Comparison of ENCODE assay signal across 8 cellular contexts in the genomic region with DNA sequence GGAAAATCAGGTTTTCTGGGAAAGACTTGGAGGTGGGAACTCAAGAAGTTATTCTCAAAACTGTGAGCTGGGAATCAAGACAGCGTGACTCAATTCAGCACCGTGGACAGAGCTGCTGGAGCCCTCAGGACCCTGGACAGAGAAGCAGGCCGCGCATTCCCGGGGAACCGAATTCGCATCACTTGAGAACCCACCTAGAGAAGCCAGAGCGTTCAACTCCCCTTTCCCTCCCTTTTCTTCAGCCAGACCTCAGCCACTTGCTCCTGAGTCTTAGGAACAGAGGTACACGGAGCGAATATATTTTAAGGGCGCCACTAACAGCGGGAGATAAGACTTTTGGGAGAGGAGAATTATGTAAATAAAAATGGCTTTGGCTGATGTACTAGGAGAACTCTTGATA. TPM values are rescaled to one million over a fixed set of nuclear protein-coding genes. Genes with fewer than 3 reads are reported as not detected.
DNase-seq lines count a peak whose midpoint lies in the region; ATAC-seq, FAIRE-seq and TF ChIP-seq lines count a peak whose summit lies in the region.

No MANE protein-coding gene starts in this region.

- 7% methylated on average over 12 of the region's 12 CpGs for WGBS in A549 (ENCODE audit: missing lambda C conversion rate)

- H3K4me2 ChIP-seq in A549, result peak overlapping the region; percentile 45; the same call in 2 of the 3 replicates

- H3K9ac ChIP-seq in HUES48 (ENCODE audit: low read depth, low read length), result no peak overlapping the region

- POLR2A ChIA-PET in A549 (lab: Yijun Ruan, JAX), result no interaction called here

- TF ChIP-seq POLR2A in A549 (IDR thresholded peaks at IDR 0.05; ENCODE audit: low read length), result no peak

- H3K4me3 ChIP-seq in A549 (no peak overlapping the region), HUES48 (ENCODE audit: low read depth, low read length) (peak overlapping the region; percentile 58), coronary artery (no peak overlapping the region)

- H3K9me3 ChIP-seq in A549 (no peaks in the 10 kb centered on the region), HUES48 (ENCODE audit: control insufficient read depth, insufficient read depth, low read length) (no peaks in the 10 kb centered on the region)

- no peak for TF ChIP-seq CTCF in A549 (IDR thresholded peaks at IDR 0.05)
- TF ChIP-seq CTCF in coronary artery (IDR thresholded peaks at IDR 0.05), result no peak

- FAIRE-seq in A549 (lab: Jason Lieb, UNC), result no peak

- no peaks in the 10 kb centered on the region for H3K27me3 ChIP-seq in HUES48 (ENCODE audit: control insufficient read depth, insufficient read depth, low read length)

- TF ChIP-seq RAD21 in A549 (conservative IDR thresholded peaks at IDR 0.05 in 1 of 2, IDR thresholded peaks at IDR 0.05 in 1 of 2), result no peak

- ATAC-seq in A549 (peak; percentile 53 to 64; a peak in 4 of 6 replicates), HG02610 (IDR thresholded peaks at IDR 0.05; ENCODE audit: unreplicated experiment) (no peak)

- peaks cover 22% of the 10 kb centered on the region for H3K36me3 ChIP-seq in HUES48 (ENCODE audit: control insufficient read depth, insufficient read depth, low read length)

- H3K27ac ChIP-seq in A549 (no peak overlapping the region), HUES48 (ENCODE audit: low read depth, low read length) (no peak overlapping the region), caudate nucleus (ENCODE audit: low read depth, low read length) (no peak overlapping the region), coronary artery (no peak overlapping the region)

- TF ChIP-seq EP300 in A549 (IDR thresholded peaks at IDR 0.05), result no peak

- DNase-seq in A549 (ENCODE audit: low read depth in 1 of 2, low spot score in 1 of 2) (peak; percentile 44 to 64), caudate nucleus (lab: John Stamatoyannopoulos, UW) (peak in 52 of 61 donors; percentile 1 to 63 (median 26)), kidney tubule cell (ENCODE audit: low spot score) (peak; percentile 64), coronary artery (ENCODE audit: low spot score) (no peak)
- peak; percentile 59 for DNase-seq in activated CD4-positive, CD25-positive, alpha-beta regulatory T cell treated with anti-CD3 and anti-CD28 coated beads, Interleukin-2, amount 50 U/mL, for 72 hours
- DNase-seq in stimulated activated CD4-positive, alpha-beta T cell treated with anti-CD3 and anti-CD28 coated beads, Interleukin-2, amount 100 ng/mL, for 4 hours (ENCODE audit: low read depth), result peak; percentile 62

- CTCF ChIA-PET in A549 (lab: Yijun Ruan, JAX), result interaction anchor here (1.1 to 5.9 kb wide), 2 partner anchors 8 to 136 kb away, joined by 4 to 47 read pairs; no protein-coding TSS in a partner anchor

- H3K4me1 ChIP-seq in A549, result peaks cover 34% of the 10 kb centered on the region
- peaks cover 26% of the 10 kb centered on the region for H3K4me1 ChIP-seq in HUES48 (ENCODE audit: control insufficient read depth, insufficient read depth, low read length)

TF ChIP-seq in A549, 52 proteins besides CTCF, POLR2A, EP300 and RAD21 (continues in another document):
- TF ChIP-seq CBX2 (IDR thresholded peaks at IDR 0.05; ENCODE audit: borderline replicate concordance, low read depth) (no peak), NR3C1 (IDR thresholded peaks at IDR 0.05) (no peak), HOXB5 (CRISPR knock-in tag; IDR thresholded peaks at IDR 0.05) (peak; percentile 95), EHF (CRISPR knock-in tag; IDR thresholded peaks at IDR 0.05) (peak; percentile 87), ZC3H11A (IDR thresholded peaks at IDR 0.05) (no peak), KDM5A (IDR thresholded peaks at IDR 0.05) (no peak), CHD2 (IDR thresholded peaks at IDR 0.05; ENCODE audit: low read length, partially characterized antibody) (no peak), FOSB (CRISPR knock-in tag; IDR thresholded peaks at IDR 0.05) (no peak), HOXB13 (CRISPR knock-in tag; IDR thresholded peaks at IDR 0.05; ENCODE audit: low read depth) (peak; percentile 94), TFCP2L1 (CRISPR knock-in tag; IDR thresholded peaks at IDR 0.05) (0 out of 2 replicates have a peak, but pooled peaks have one; percentile 27), RNF2 (IDR thresholded peaks at IDR 0.05; ENCODE audit: borderline replicate concordance, low read depth) (no peak), EHMT2 (IDR thresholded peaks at IDR 0.05; ENCODE audit: low read depth) (peak; percentile 98), FOXS1 (CRISPR knock-in tag; IDR thresholded peaks at IDR 0.05) (peak; percentile 94), SMC3 (IDR thresholded peaks at IDR 0.05) (no peak), PHF8 (IDR thresholded peaks at IDR 0.05; ENCODE audit: borderline replicate concordance, low read depth) (no peak), ZNF302 (CRISPR knock-in tag; IDR thresholded peaks at IDR 0.05) (peak; percentile 38; the same call in 1 of the 2 replicates), FOSL2 (IDR thresholded peaks at IDR 0.05) (no peak), FOSL2 (CRISPR knock-in tag; IDR thresholded peaks at IDR 0.05) (peak; percentile 57), MAZ (IDR thresholded peaks at IDR 0.05; ENCODE audit: borderline replicate concordance, low read depth, low read length) (no peak), RCOR1 (IDR thresholded peaks at IDR 0.05; ENCODE audit: low read depth, low read length) (no peak)
- TF ChIP-seq, protein P1, sequence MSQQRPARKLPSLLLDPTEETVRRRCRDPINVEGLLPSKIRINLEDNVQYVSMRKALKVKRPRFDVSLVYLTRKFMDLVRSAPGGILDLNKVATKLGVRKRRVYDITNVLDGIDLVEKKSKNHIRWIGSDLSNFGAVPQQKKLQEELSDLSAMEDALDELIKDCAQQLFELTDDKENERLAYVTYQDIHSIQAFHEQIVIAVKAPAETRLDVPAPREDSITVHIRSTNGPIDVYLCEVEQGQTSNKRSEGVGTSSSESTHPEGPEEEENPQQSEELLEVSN (IDR thresholded peaks at IDR 0.05; ENCODE audit: borderline replicate concordance, low read depth), result no peak
- TF ChIP-seq, protein P2, sequence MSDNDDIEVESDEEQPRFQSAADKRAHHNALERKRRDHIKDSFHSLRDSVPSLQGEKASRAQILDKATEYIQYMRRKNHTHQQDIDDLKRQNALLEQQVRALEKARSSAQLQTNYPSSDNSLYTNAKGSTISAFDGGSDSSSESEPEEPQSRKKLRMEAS (IDR thresholded peaks at IDR 0.05), result peak; percentile 82
- TF ChIP-seq, protein P3, sequence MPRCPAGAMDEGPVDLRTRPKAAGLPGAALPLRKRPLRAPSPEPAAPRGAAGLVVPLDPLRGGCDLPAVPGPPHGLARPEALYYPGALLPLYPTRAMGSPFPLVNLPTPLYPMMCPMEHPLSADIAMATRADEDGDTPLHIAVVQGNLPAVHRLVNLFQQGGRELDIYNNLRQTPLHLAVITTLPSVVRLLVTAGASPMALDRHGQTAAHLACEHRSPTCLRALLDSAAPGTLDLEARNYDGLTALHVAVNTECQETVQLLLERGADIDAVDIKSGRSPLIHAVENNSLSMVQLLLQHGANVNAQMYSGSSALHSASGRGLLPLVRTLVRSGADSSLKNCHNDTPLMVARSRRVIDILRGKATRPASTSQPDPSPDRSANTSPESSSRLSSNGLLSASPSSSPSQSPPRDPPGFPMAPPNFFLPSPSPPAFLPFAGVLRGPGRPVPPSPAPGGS (IDR thresholded peaks at IDR 0.05), result no peak
- TF ChIP-seq, protein P4, sequence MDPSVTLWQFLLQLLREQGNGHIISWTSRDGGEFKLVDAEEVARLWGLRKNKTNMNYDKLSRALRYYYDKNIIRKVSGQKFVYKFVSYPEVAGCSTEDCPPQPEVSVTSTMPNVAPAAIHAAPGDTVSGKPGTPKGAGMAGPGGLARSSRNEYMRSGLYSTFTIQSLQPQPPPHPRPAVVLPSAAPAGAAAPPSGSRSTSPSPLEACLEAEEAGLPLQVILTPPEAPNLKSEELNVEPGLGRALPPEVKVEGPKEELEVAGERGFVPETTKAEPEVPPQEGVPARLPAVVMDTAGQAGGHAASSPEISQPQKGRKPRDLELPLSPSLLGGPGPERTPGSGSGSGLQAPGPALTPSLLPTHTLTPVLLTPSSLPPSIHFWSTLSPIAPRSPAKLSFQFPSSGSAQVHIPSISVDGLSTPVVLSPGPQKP (IDR thresholded peaks at IDR 0.05; ENCODE audit: low read depth, low read length), result no peak
- TF ChIP-seq, protein P5, sequence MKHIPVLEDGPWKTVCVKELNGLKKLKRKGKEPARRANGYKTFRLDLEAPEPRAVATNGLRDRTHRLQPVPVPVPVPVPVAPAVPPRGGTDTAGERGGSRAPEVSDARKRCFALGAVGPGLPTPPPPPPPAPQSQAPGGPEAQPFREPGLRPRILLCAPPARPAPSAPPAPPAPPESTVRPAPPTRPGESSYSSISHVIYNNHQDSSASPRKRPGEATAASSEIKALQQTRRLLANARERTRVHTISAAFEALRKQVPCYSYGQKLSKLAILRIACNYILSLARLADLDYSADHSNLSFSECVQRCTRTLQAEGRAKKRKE (CRISPR knock-in tag; IDR thresholded peaks at IDR 0.05; ENCODE audit: low read depth), result peak; percentile 96

RNA-seq across cellular contexts. Expression of a gene that starts 2.0 kb away (rescaled TPM):
- polyA plus RNA-seq in A549 (2011; rRNA removed) (0.03 and 0.04 TPM in 2 replicates), A549 (2017; fragmentation: RNase III; extraction: RNeasy Plus Mini Kit Qiagen cat#74134 plus additional on column Dnase treatment) (0.03 TPM in 1 of 3 replicates, not detected in the others)
- polyA plus RNA-seq in A549 (2012; cell fraction: cytosol; rRNA removed), result not detected in 2 replicates
- polyA plus RNA-seq in A549 (2012; cell fraction: nucleus; rRNA removed), result 0.01 and 0.02 TPM in 2 replicates
- not detected in 2 replicates for polyA minus RNA-seq in A549 (2011; rRNA and poly(A)+ RNA removed)

RNA-seq across cellular contexts. Expression of a gene that starts 23.5 kb away (rescaled TPM):
- 20.4 and 26.0 TPM in 2 replicates for polyA plus RNA-seq in A549 (2011; rRNA removed)
- polyA plus RNA-seq in A549 (2012; cell fraction: cytosol; rRNA removed), result 12.7 and 15.5 TPM in 2 replicates
- polyA plus RNA-seq in A549 (2012; cell fraction: nucleus; rRNA removed), result 17.3 and 19.0 TPM in 2 replicates
- polyA plus RNA-seq in A549 (2017; fragmentation: RNase III; extraction: RNeasy Plus Mini Kit Qiagen cat#74134 plus additional on column Dnase treatment), result 26.9 to 27.8 TPM (median 27.3 TPM) in 3 replicates
- polyA minus RNA-seq in A549 (2011; rRNA and poly(A)+ RNA removed), result 29.8 and 30.1 TPM in 2 replicates

RNA-seq across cellular contexts. Expression of a gene that starts 36.1 kb away (rescaled TPM):
- polyA plus RNA-seq in A549 (2011; rRNA removed), result not detected in 2 replicates
- not detected in 2 replicates for polyA plus RNA-seq in A549 (2012; cell fraction: cytosol; rRNA removed)
- polyA plus RNA-seq in A549 (2012; cell fraction: nucleus; rRNA removed), result not detected in 2 replicates
- polyA plus RNA-seq in A549 (2017; fragmentation: RNase III; extraction: RNeasy Plus Mini Kit Qiagen cat#74134 plus additional on column Dnase treatment), result not detected in 3 replicates
- not detected in 2 replicates for polyA minus RNA-seq in A549 (2011; rRNA and poly(A)+ RNA removed)

RNA-seq across cellular contexts. Expression of a gene that starts 54.7 kb away (rescaled TPM):
- 0.67 and 1.1 TPM in 2 replicates for polyA plus RNA-seq in A549 (2011; rRNA removed)
- 2.0 and 2.1 TPM in 2 replicates for polyA plus RNA-seq in A549 (2012; cell fraction: cytosol; rRNA removed)
- 4.9 and 8.7 TPM in 2 replicates for polyA plus RNA-seq in A549 (2012; cell fraction: nucleus; rRNA removed)
- 2.3 to 2.7 TPM (median 2.4 TPM) in 3 replicates for polyA plus RNA-seq in A549 (2017; fragmentation: RNase III; extraction: RNeasy Plus Mini Kit Qiagen cat#74134 plus additional on column Dnase treatment)
- polyA minus RNA-seq in A549 (2011; rRNA and poly(A)+ RNA removed), result 2.0 and 3.8 TPM in 2 replicates
